In genomic region chr14:102779574-102780315, GRCh38 we compare ENCODE assay signal across 9 cellular contexts. TPM values are rescaled to one million over a fixed set of nuclear protein-coding genes. Genes with fewer than 3 reads are reported as not detected.
A peak's percentile ranks its signal among the peaks of the same experiment; 100 is the strongest.
DNase-seq lines count a peak whose midpoint lies in the region; ATAC-seq and TF ChIP-seq lines count a peak whose summit lies in the region.
"Had no signal": no experiment of that assay in that cellular context is flagged by ENCODE, and none has a peak within 500 bp of the region (broad histone marks: within the 10 kb centered on the region; RNA-seq: fewer than 3 reads in every experiment).

No MANE protein-coding gene starts in this region.

- no peak overlapping the region for H3K27ac ChIP-seq in CD8-positive, alpha-beta memory T cell (ENCODE audit: low read depth, low read length)

- no peaks in the 10 kb centered on the region for H3K27me3 ChIP-seq in CD8-positive, alpha-beta memory T cell (ENCODE audit: insufficient read depth, low read length, poor library complexity, severe bottlenecking)

- H3K4me3 Mint-ChIP-seq in CD8-positive, alpha-beta memory T cell, result peak overlapping the region; percentile 51 to 94 (median 87)
- peak overlapping the region; percentile 86 for H3K4me3 Mint-ChIP-seq in activated T-helper 2 cell treated with anti-CD3 and anti-CD28 coated beads, Interferon-gamma antibody, Interleukin-2, Interleukin-4, amounts not matched to agents 10 μg/mL and 5 μg/mL and 100 μg/mL, durations not matched to agents 14 hours and 24 hours and 36 hours (ENCODE audit: low read depth)
- H3K4me3 Mint-ChIP-seq in mesothelial cell of epicardium, result peak overlapping the region; percentile 75

- H3K27me3 Mint-ChIP-seq in CD8-positive, alpha-beta memory T cell, result no peaks in the 10 kb centered on the region
- no peaks in the 10 kb centered on the region for H3K27me3 Mint-ChIP-seq in activated T-helper 2 cell treated with anti-CD3 and anti-CD28 coated beads, Interferon-gamma antibody, Interleukin-2, Interleukin-4, amounts not matched to agents 10 μg/mL and 5 μg/mL and 100 μg/mL, durations not matched to agents 14 hours and 24 hours and 36 hours (ENCODE audit: low read depth)
- H3K27me3 Mint-ChIP-seq in mesothelial cell of epicardium (ENCODE audit: low read depth), result no peaks in the 10 kb centered on the region

- ATAC-seq in GM18505 (IDR thresholded peaks at IDR 0.05; ENCODE audit: unreplicated experiment) (no peak), GM21528 (IDR thresholded peaks at IDR 0.05; ENCODE audit: low FRiP score, unreplicated experiment) (no peak)

- H3K4me3 ChIP-seq in CD8-positive, alpha-beta memory T cell (ENCODE audit: low read length), result no peak overlapping the region

- H3K36me3 Mint-ChIP-seq in CD8-positive, alpha-beta memory T cell, result peaks cover 0 to 16% (median 0%) of the 10 kb centered on the region in 3 donors
- peaks cover 37% of the 10 kb centered on the region for H3K36me3 Mint-ChIP-seq in activated T-helper 2 cell treated with anti-CD3 and anti-CD28 coated beads, Interferon-gamma antibody, Interleukin-2, Interleukin-4, amounts not matched to agents 10 μg/mL and 5 μg/mL and 100 μg/mL, durations not matched to agents 14 hours and 24 hours and 36 hours (ENCODE audit: low read depth)
- H3K36me3 Mint-ChIP-seq in mesothelial cell of epicardium, result no peaks in the 10 kb centered on the region

- CTCF ChIA-PET in CD8-positive, alpha-beta memory T cell (lab: Charles Lee), result no interaction called here
- CTCF ChIA-PET in HEK293T (lab: Yijun Ruan, JAX), result no interaction called here

- no peak for TF ChIP-seq POLR2A in GM18505 (IDR thresholded peaks at IDR 0.05; ENCODE audit: borderline replicate concordance, extremely low read depth, insufficient read depth, insufficient read length)

- DNase-seq in CD8-positive, alpha-beta memory T cell, result no peak
- DNase-seq in HEK293T (ENCODE audit: extremely low spot score) (no peak), mesothelial cell of epicardium (ENCODE audit: low spot score in 2 of 2, unreplicated experiment in 2 of 2) (no peak), posterior vena cava (ENCODE audit: low spot score) (no peak)
- no peak for DNase-seq in activated T-helper 2 cell treated with anti-CD3 and anti-CD28 coated beads, Interferon-gamma antibody, Interleukin-2, Interleukin-4, amounts not matched to agents 10 μg/mL and 5 μg/mL and 100 μg/mL, durations not matched to agents 14 hours and 24 hours and 36 hours (ENCODE audit: low spot score)
- no peak for DNase-seq in stimulated activated CD4-positive, alpha-beta T cell treated with anti-CD3 and anti-CD28 coated beads, Interleukin-1b, Interleukin-23, amount 100 ng/mL, for 48 hours
- DNase-seq: cerebellar nuclear complex had no signal

- peak overlapping the region in 7 of 8 donors; percentile 21 to 97 (median 58) for H3K27ac Mint-ChIP-seq in CD8-positive, alpha-beta memory T cell
- H3K27ac Mint-ChIP-seq in activated T-helper 2 cell treated with anti-CD3 and anti-CD28 coated beads, Interferon-gamma antibody, Interleukin-2, Interleukin-4, amounts not matched to agents 10 μg/mL and 5 μg/mL and 100 μg/mL, durations not matched to agents 14 hours and 24 hours and 36 hours, result peak overlapping the region; percentile 18
- H3K27ac Mint-ChIP-seq in mesothelial cell of epicardium, result no peak overlapping the region

- intact Hi-C loops in activated T-helper 2 cell treated with anti-CD3 and anti-CD28 coated beads, Interferon-gamma antibody, Interleukin-2, Interleukin-4, amounts not matched to agents 10 μg/mL and 5 μg/mL and 100 μg/mL, durations not matched to agents 14 hours and 24 hours and 36 hours (cut with micrococcal nuclease), result loop anchor here (2.0 to 10.0 kb wide), 3 partner anchors 51 to 187 kb away; partner anchors contain the start of gene RCOR1
- intact Hi-C loops in posterior vena cava (cut with DNase I), result loop anchor here in 1 of 2 donors (5.0 to 10.0 kb wide), 2 partner anchors 135 to 1468 kb away; no protein-coding TSS in a partner anchor

- peaks cover 53 to 73% (median 56%) of the 10 kb centered on the region in 3 donors for H3K4me1 Mint-ChIP-seq in CD8-positive, alpha-beta memory T cell
- peaks cover 50% of the 10 kb centered on the region for H3K4me1 Mint-ChIP-seq in activated T-helper 2 cell treated with anti-CD3 and anti-CD28 coated beads, Interferon-gamma antibody, Interleukin-2, Interleukin-4, amounts not matched to agents 10 μg/mL and 5 μg/mL and 100 μg/mL, durations not matched to agents 14 hours and 24 hours and 36 hours (ENCODE audit: low read depth)
- peaks cover 22% of the 10 kb centered on the region for H3K4me1 Mint-ChIP-seq in mesothelial cell of epicardium

- POLR2A ChIA-PET in CD8-positive, alpha-beta memory T cell (lab: Charles Lee), result no interaction called here
- POLR2A ChIA-PET in HEK293T (lab: Yijun Ruan, JAX), result no interaction called here

- no peaks in the 10 kb centered on the region for H3K9me3 ChIP-seq in CD8-positive, alpha-beta memory T cell (ENCODE audit: low read length)

- no peaks in the 10 kb centered on the region for H3K9me3 Mint-ChIP-seq in CD8-positive, alpha-beta memory T cell
- no peaks in the 10 kb centered on the region for H3K9me3 Mint-ChIP-seq in activated T-helper 2 cell treated with anti-CD3 and anti-CD28 coated beads, Interferon-gamma antibody, Interleukin-2, Interleukin-4, amounts not matched to agents 10 μg/mL and 5 μg/mL and 100 μg/mL, durations not matched to agents 14 hours and 24 hours and 36 hours
- H3K9me3 Mint-ChIP-seq in mesothelial cell of epicardium, result no peaks in the 10 kb centered on the region

- TF ChIP-seq CTCF in mesothelial cell of epicardium (IDR thresholded peaks at IDR 0.05; ENCODE audit: unreplicated experiment), result no peak

- peaks cover 60% of the 10 kb centered on the region for H3K4me1 ChIP-seq in CD8-positive, alpha-beta memory T cell (ENCODE audit: insufficient read depth, low read length)

- no peaks in the 10 kb centered on the region for H3K36me3 ChIP-seq in CD8-positive, alpha-beta memory T cell (ENCODE audit: insufficient read depth, low read length)

TF ChIP-seq in HEK293T, 16 proteins besides CTCF, POLR2A, EP300 and RAD21:
- TF ChIP-seq HDGF (IDR thresholded peaks at IDR 0.05; ENCODE audit: borderline replicate concordance), result no peak
- TF ChIP-seq PKNOX1 (IDR thresholded peaks at IDR 0.05), result peak; percentile 88

RNA-seq across cellular contexts. Expression of gene TRAF3, which starts 2.5 kb away (rescaled TPM):
- total RNA-seq in CD8-positive, alpha-beta memory T cell, result 10 to 100 TPM; 61.6 to 62.0 TPM
- 16.3 TPM for polyA plus RNA-seq in CD8-positive, alpha-beta memory T cell
- 67.8 and 72.9 TPM in 2 replicates for total RNA-seq in activated T-helper 2 cell treated with anti-CD3 and anti-CD28 coated beads, Interferon-gamma antibody, Interleukin-2, Interleukin-4, amounts not matched to agents 10 μg/mL and 5 μg/mL and 100 μg/mL, durations not matched to agents 14 hours and 24 hours and 36 hours
- 26.4 to 26.9 TPM (median 26.5 TPM) in 3 replicates for total RNA-seq in mesothelial cell of epicardium
- total RNA-seq in posterior vena cava, result 10 to 100 TPM; 17.8 to 28.0 TPM
